Comparison of ENCODE assay signal across 34 cellular contexts in genomic region chr16:20391045-20391444, GRCh38. TPM values are rescaled to one million over a fixed set of nuclear protein-coding genes. Genes with fewer than 3 reads are reported as not detected.
"Had no signal": no experiment of that assay in that cellular context is flagged by ENCODE, and none has a peak within 500 bp of the region (broad histone marks: within the 10 kb centered on the region; RNA-seq: fewer than 3 reads in every experiment).

No MANE protein-coding gene starts in this region.

- FAIRE-seq: endometrium, islet of Langerhans, keratinocyte had no signal

- H3K27ac ChIP-seq: colonic mucosa, epithelial cell of prostate, esophagus squamous epithelium, gastrocnemius medialis, heart right ventricle, left lung, lower lobe of right lung had no signal

- DNase-seq: colonic mucosa; cortex of kidney; effector CD8-positive, alpha-beta T cell; effector memory CD8-positive, alpha-beta T cell; endodermal cell; erythroblast; esophagus squamous epithelium; foreskin fibroblast; foreskin melanocyte; gastrocnemius medialis; glutamatergic neuron; head of caudate nucleus; heart right ventricle; hippocampal formation; left cardiac atrium; left lung; left ventricle myocardium superior; lower lobe of right lung; mesenchymal stem cell; mucosa of descending colon; naive B cell had no signal

- H3K4me1 ChIP-seq: gastrocnemius medialis had no signal

- H3K27me3 ChIP-seq: colonic mucosa, gastrocnemius medialis had no signal

- ATAC-seq: effector memory CD8-positive, alpha-beta T cell; esophagus mucosa; gastrocnemius medialis; heart right ventricle; left cardiac atrium; left lung; left ventricle myocardium superior; lower lobe of right lung; mucosa of descending colon had no signal

- H3K4me3 ChIP-seq: colonic mucosa, esophagus squamous epithelium, gastrocnemius medialis, heart right ventricle, left lung, lower lobe of right lung, mucosa of descending colon had no signal

- H3K9me3 ChIP-seq: colonic mucosa, esophagus squamous epithelium, gastrocnemius medialis, heart right ventricle, left lung, lower lobe of right lung, mucosa of descending colon had no signal

- H3K36me3 ChIP-seq: colonic mucosa, esophagus squamous epithelium, gastrocnemius medialis, heart right ventricle, left lung, lower lobe of right lung had no signal

RNA-seq across cellular contexts. Expression of gene PDILT, which starts 13.5 kb away (rescaled TPM):
- total RNA-seq: colonic mucosa, dermis microvascular lymphatic vessel endothelial cell, endodermal cell, esophagus mucosa, esophagus squamous epithelium, gastrocnemius medialis, glomerular endothelial cell, heart right ventricle, kidney epithelial cell, left cardiac atrium, left lung, left ventricle myocardium superior, lower leg skin, lower lobe of right lung, lung microvascular endothelial cell, mesenteric fat pad, mesothelial cell of epicardium, mucosa of descending colon, myocyte had no signal
- polyA plus RNA-seq: heart right ventricle, keratinocyte had no signal

RNA-seq across cellular contexts. Expression of gene ACSM5, which starts 18.3 kb away (rescaled TPM):
- total RNA-seq: endodermal cell, glomerular endothelial cell, kidney epithelial cell, mesothelial cell of epicardium had no signal
- polyA plus RNA-seq: keratinocyte had no signal

RNA-seq across cellular contexts. Expression of gene UMOD, which starts 38.5 kb away (rescaled TPM):
- total RNA-seq: colonic mucosa, dermis microvascular lymphatic vessel endothelial cell, endodermal cell, esophagus mucosa, esophagus squamous epithelium, gastrocnemius medialis, glomerular endothelial cell, heart right ventricle, kidney epithelial cell, left cardiac atrium, left lung, left ventricle myocardium superior, lower leg skin, lower lobe of right lung, lung microvascular endothelial cell, mesenteric fat pad, mesothelial cell of epicardium, mucosa of descending colon, myocyte had no signal
- polyA plus RNA-seq: heart right ventricle, keratinocyte had no signal
